In genomic region chr14:29846339-29847129, GRCh38 we compare ENCODE assay signal across 1 cellular context.
TF ChIP-seq lines count a peak whose summit lies in the region.

No MANE protein-coding gene starts in this region.

TF ChIP-seq in IMR-90, 13 proteins besides CTCF, POLR2A, EP300 and RAD21 (continued from another document):
- no peak for TF ChIP-seq NFE2L2 (IDR thresholded peaks at IDR 0.05; ENCODE audit: low read depth, low read length)
